ENCODE assay signal across 10 cellular contexts in genomic region chrX:2889045-2889605, GRCh38. TPM values are rescaled to one million over a fixed set of nuclear protein-coding genes. Genes with fewer than 3 reads are reported as not detected.
DNase-seq lines count a peak whose midpoint lies in the region; ATAC-seq, FAIRE-seq and TF ChIP-seq lines count a peak whose summit lies in the region.
"Had no signal": no experiment of that assay in that cellular context is flagged by ENCODE, and none has a peak within 500 bp of the region (broad histone marks: within the 10 kb centered on the region; RNA-seq: fewer than 3 reads in every experiment).

No MANE protein-coding gene starts in this region.

- peak overlapping the region in 5 of 6 donors; percentile 27 to 93 (median 59) for H3K27ac Mint-ChIP-seq in naive B cell

- TF ChIP-seq CTCF in A549 (IDR thresholded peaks at IDR 0.05): no peak
- no peak for TF ChIP-seq CTCF in HL-60 (IDR thresholded peaks at IDR 0.05; ENCODE audit: insufficient read depth, low read length)
- TF ChIP-seq CTCF in breast epithelium (IDR thresholded peaks at IDR 0.05): no peak

- TF ChIP-seq RAD21 in A549 (conservative IDR thresholded peaks at IDR 0.05 in 1 of 2, IDR thresholded peaks at IDR 0.05 in 1 of 2): no peak

- no peaks in the 10 kb centered on the region for H3K9me3 ChIP-seq in A549
- H3K9me3 ChIP-seq in breast epithelium: no peaks in the 10 kb centered on the region

- peaks cover 0 to 16% (median 10%) of the 10 kb centered on the region in 3 donors for H3K4me1 Mint-ChIP-seq in naive B cell

- H3K4me1 ChIP-seq in A549: 0 out of 3 replicates have a peak, but pooled peaks cover 3% of the 10 kb centered on the region
- H3K4me1 ChIP-seq in breast epithelium: no peaks in the 10 kb centered on the region

- no peaks in the 10 kb centered on the region for H3K27me3 ChIP-seq in HL-60 (ENCODE audit: insufficient read depth, poor library complexity, severe bottlenecking)
- no peaks in the 10 kb centered on the region for H3K27me3 ChIP-seq in breast epithelium

- intact Hi-C loops in breast epithelium (cut with DNase I; ENCODE audit: low total_unique reads): no loop called here

- ATAC-seq in A549: peak; percentile 56 to 58; a peak in 4 of 6 replicates
- no peak for ATAC-seq in naive B cell (ENCODE audit: low read depth in 2 of 2)
- no peak for ATAC-seq in GM21576 (IDR thresholded peaks at IDR 0.05; ENCODE audit: unreplicated experiment)
- no peak for ATAC-seq in HG02642 (IDR thresholded peaks at IDR 0.05; ENCODE audit: poor library complexity, unreplicated experiment)

- no peak for DNase-seq in A549 (ENCODE audit: low read depth in 1 of 2, low spot score in 1 of 2)
- DNase-seq in HL-60 (ENCODE audit: low read depth in 1 of 2, low spot score in 1 of 2): no peak
- no peak for DNase-seq in breast epithelium (ENCODE audit: low spot score in 2 of 2)
- no peak for DNase-seq in naive B cell
- DNase-seq in hypothalamus (lab: John Stamatoyannopoulos, UW): no peak
- no peak for DNase-seq in SHP77 treated with DMSO at 0.1 percent for 48 hours (lab: John Stamatoyannopoulos, UW)
- DNase-seq: NCI-H187 had no signal

- peak overlapping the region; percentile 43 for H3K4me3 ChIP-seq in A549
- H3K4me3 ChIP-seq in HL-60 (replicated peaks; ENCODE audit: insufficient read depth, low read length): no peak overlapping the region
- peak overlapping the region; percentile 33 to 67 (median 46) for H3K4me3 ChIP-seq in breast epithelium

- no peak for FAIRE-seq in A549 (lab: Jason Lieb, UNC)

- no peaks in the 10 kb centered on the region for H3K36me3 Mint-ChIP-seq in naive B cell

- H3K36me3 ChIP-seq in breast epithelium: no peaks in the 10 kb centered on the region

- TF ChIP-seq EP300 in A549 (IDR thresholded peaks at IDR 0.05): no peak

- H3K4me2 ChIP-seq in A549: peak overlapping the region; percentile 91

- peak overlapping the region; percentile 76 to 95 (median 90) for H3K4me3 Mint-ChIP-seq in naive B cell

- H3K27ac ChIP-seq in A549: peak overlapping the region; percentile 37 to 66; a peak in 5 of 6 replicates
- peak overlapping the region; percentile 57 for H3K27ac ChIP-seq in HL-60 (replicated peaks)
- H3K27ac ChIP-seq in breast epithelium: no peak overlapping the region

- 54% methylated on average over 11 of the region's 11 CpGs for WGBS in A549 (ENCODE audit: missing lambda C conversion rate)

- POLR2A ChIA-PET in A549 (lab: Yijun Ruan, JAX): no interaction called here

- peaks cover 0 to 4% (median 0%) of the 10 kb centered on the region in 7 donors for H3K9me3 Mint-ChIP-seq in naive B cell

- H3K27me3 Mint-ChIP-seq in naive B cell: peaks cover 0 to 36% (median 0%) of the 10 kb centered on the region in 3 donors

- CTCF ChIA-PET in A549 (lab: Yijun Ruan, JAX): interaction anchor here (0.7 to 1.0 kb wide), 4 partner anchors 11 to 80 kb away, joined by 3 to 5 read pairs (median 3); no protein-coding TSS in a partner anchor

- no peak for TF ChIP-seq POLR2A in A549 (IDR thresholded peaks at IDR 0.05; ENCODE audit: low read length)
- TF ChIP-seq POLR2A in breast epithelium (IDR thresholded peaks at IDR 0.05): no peak

TF ChIP-seq in A549, 52 proteins besides CTCF, POLR2A, EP300 and RAD21:
- TF ChIP-seq FOSB (CRISPR knock-in tag; IDR thresholded peaks at IDR 0.05) (no peak), PHF8 (IDR thresholded peaks at IDR 0.05; ENCODE audit: borderline replicate concordance, low read depth) (no peak), CBX8 (IDR thresholded peaks at IDR 0.05) (no peak), JUN (IDR thresholded peaks at IDR 0.05) (no peak), MAZ (IDR thresholded peaks at IDR 0.05; ENCODE audit: borderline replicate concordance, low read depth, low read length) (no peak), TP53 (CRISPR knock-in tag; IDR thresholded peaks at IDR 0.05) (no peak), MAX (IDR thresholded peaks at IDR 0.05) (no peak), GATA3 (IDR thresholded peaks at IDR 0.05; ENCODE audit: borderline replicate concordance) (no peak), PBX3 (IDR thresholded peaks at IDR 0.05) (no peak), EHMT2 (IDR thresholded peaks at IDR 0.05; ENCODE audit: low read depth) (no peak), EHF (CRISPR knock-in tag; IDR thresholded peaks at IDR 0.05) (no peak)
TF ChIP-seq in A549: peak in this region for 0.

RNA-seq across cellular contexts. Expression of gene ARSD, which starts 40.0 kb away (rescaled TPM):
- polyA plus RNA-seq in A549 (2011; rRNA removed) (17.4 and 22.0 TPM in 2 replicates), A549 (2017; fragmentation: RNase III; extraction: RNeasy Plus Mini Kit Qiagen cat#74134 plus additional on column Dnase treatment) (9.2 to 11.2 TPM (median 9.9 TPM) in 3 replicates), naive B cell (ENCODE audit: low read depth in 6 of 6) (1 to 10 TPM; 1.2 to 9.6 (median 5.1) TPM)
- 3.9 and 5.4 TPM in 2 replicates for polyA plus RNA-seq in A549 (2012; cell fraction: cytosol; rRNA removed)
- 8.4 and 8.5 TPM in 2 replicates for polyA plus RNA-seq in A549 (2012; cell fraction: nucleus; rRNA removed)
- 24.6 and 25.8 TPM in 2 replicates for polyA minus RNA-seq in A549 (2011; rRNA and poly(A)+ RNA removed)
- total RNA-seq in breast epithelium: 10 to 100 TPM; 28.0 to 83.3 (median 47.2) TPM
- total RNA-seq: G401 had no signal

Comparison
In these comparisons a context has a peak if more than half of its experiments do, and no peak if none do; other contexts are left out.
1. ATAC-seq: peak in A549 (2 of 2); none in naive B cell (0 of 2), GM21576 (single experiment) and HG02642 (single experiment).
2. H3K27ac ChIP-seq: peak in A549 (2 of 2) and HL-60 (single experiment); none in breast epithelium (0 of 2).